Comparison of ENCODE assay signal across 16 cellular contexts in the genomic region with DNA sequence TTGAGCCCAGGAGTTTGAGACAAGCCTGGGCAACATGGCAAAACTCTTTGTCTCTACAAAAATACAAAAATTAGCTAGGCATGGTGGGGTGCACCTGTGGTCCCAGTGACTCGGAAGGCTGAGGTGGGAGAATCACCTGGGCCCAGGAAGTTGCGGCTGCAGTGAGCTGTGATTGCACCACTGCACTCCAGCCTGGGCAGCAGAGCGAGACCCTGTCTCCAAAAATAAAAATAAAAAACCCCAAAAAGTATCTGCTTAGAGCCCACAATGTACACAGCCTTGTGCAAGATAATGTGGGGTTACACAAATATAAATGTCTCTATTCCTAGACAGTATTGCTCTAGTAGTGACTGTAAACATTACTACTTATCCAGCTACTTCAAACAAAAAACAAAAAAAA. TPM values are rescaled to one million over a fixed set of nuclear protein-coding genes. Genes with fewer than 3 reads are reported as not detected.
DNase-seq lines count a peak whose midpoint lies in the region; ATAC-seq, FAIRE-seq and TF ChIP-seq lines count a peak whose summit lies in the region.
"Had no signal": no experiment of that assay in that cellular context is flagged by ENCODE, and none has a peak within 500 bp of the region (broad histone marks: within the 10 kb centered on the region; RNA-seq: fewer than 3 reads in every experiment).

No MANE protein-coding gene starts in this region.

- H3K4me3 Mint-ChIP-seq in activated CD4-positive, alpha-beta memory T cell treated with anti-CD3 and anti-CD28 coated beads for 36 hours = no peak overlapping the region
- H3K4me3 Mint-ChIP-seq: HFFc6, T-cell, WTC11 had no signal

- H3K4me1 Mint-ChIP-seq in activated CD4-positive, alpha-beta memory T cell treated with anti-CD3 and anti-CD28 coated beads for 36 hours (ENCODE audit: low read depth) = peaks cover 55% of the 10 kb centered on the region

- H3K36me3 ChIP-seq in thyroid gland = peaks cover 5 to 19% of the 10 kb centered on the region in 2 donors

- CTCF ChIA-PET in activated CD4-positive, alpha-beta memory T cell treated with anti-CD3 and anti-CD28 coated beads for 36 hours (lab: Charles Lee) = no interaction called here

- FAIRE-seq in GM12891 (lab: Jason Lieb, UNC) = peak; percentile 80
- FAIRE-seq: endometrium had no signal

- TF ChIP-seq POLR2A in GM12891 (IDR thresholded peaks at IDR 0.05; ENCODE audit: low read depth, low read length) (no peak), thyroid gland (IDR thresholded peaks at IDR 0.05) (no peak)

- TF ChIP-seq CTCF in thyroid gland (IDR thresholded peaks at IDR 0.05) = no peak

- H3K27me3 Mint-ChIP-seq in activated CD4-positive, alpha-beta memory T cell treated with anti-CD3 and anti-CD28 coated beads for 36 hours = no peaks in the 10 kb centered on the region
- H3K27me3 Mint-ChIP-seq: T-cell had no signal

- POLR2A ChIA-PET in activated CD4-positive, alpha-beta memory T cell treated with anti-CD3 and anti-CD28 coated beads for 36 hours (lab: Charles Lee) = no interaction called here

- H3K9me3 ChIP-seq in thyroid gland = no peaks in the 10 kb centered on the region
- H3K9me3 ChIP-seq: MG63 had no signal

- H3K27me3 ChIP-seq in thyroid gland = no peaks in the 10 kb centered on the region
- H3K27me3 ChIP-seq: MG63 had no signal

- no peak overlapping the region for H3K27ac ChIP-seq in thyroid gland

- peaks cover 5 to 6% of the 10 kb centered on the region in 2 donors for H3K4me1 ChIP-seq in thyroid gland

- H3K27ac Mint-ChIP-seq in activated CD4-positive, alpha-beta memory T cell treated with anti-CD3 and anti-CD28 coated beads for 36 hours = no peak overlapping the region
- H3K27ac Mint-ChIP-seq: HFFc6, WTC11 had no signal

- DNase-seq in GM12891 (ENCODE audit: insufficient read length, low spot score) (no peak), germinal center (ENCODE audit: low spot score) (peak; percentile 12), thyroid gland (no peak), HK-2 (ENCODE audit: unreplicated experiment) (no peak)
- DNase-seq in activated CD4-positive, alpha-beta memory T cell treated with anti-CD3 and anti-CD28 coated beads for 36 hours = no peak
- DNase-seq: aorta, HFFc6, MG63, NCI-H1694 treated with DMSO at 0.1 percent for 48 hours, T-cell had no signal

- ATAC-seq in GM21360 (IDR thresholded peaks at IDR 0.05; ENCODE audit: unreplicated experiment) (peak; percentile 51), HG03064 (IDR thresholded peaks at IDR 0.05; ENCODE audit: low read depth, unreplicated experiment) (peak; percentile 63)
- ATAC-seq: Right ventricle myocardium inferior, sciatic nerve, T-cell, WTC11 had no signal

- no peak overlapping the region for H3K4me3 ChIP-seq in thyroid gland (replicated peaks in 1 of 3)
- H3K4me3 ChIP-seq: MG63 had no signal

- H3K9me3 Mint-ChIP-seq in activated CD4-positive, alpha-beta memory T cell treated with anti-CD3 and anti-CD28 coated beads for 36 hours = no peaks in the 10 kb centered on the region
- H3K9me3 Mint-ChIP-seq: HFFc6, T-cell, WTC11 had no signal

- WGBS in thyroid gland, 2 donors = 98 to 100% methylated on average over 3 of the region's 3 CpGs

- intact Hi-C loops in activated CD4-positive, alpha-beta memory T cell treated with anti-CD3 and anti-CD28 coated beads for 36 hours (cut with micrococcal nuclease) = no loop called here
- intact Hi-C loops in thyroid gland (cut with DNase I) = no loop called here

- H3K36me3 Mint-ChIP-seq in activated CD4-positive, alpha-beta memory T cell treated with anti-CD3 and anti-CD28 coated beads for 36 hours = peaks cover 48% of the 10 kb centered on the region

TF ChIP-seq in GM12891, 5 proteins besides CTCF, POLR2A, EP300 and RAD21:
- TF ChIP-seq SPI1 (IDR thresholded peaks at IDR 0.05; ENCODE audit: low read depth, low read length) = no peak
- TF ChIP-seq POU2F2 (IDR thresholded peaks at IDR 0.05; ENCODE audit: low read depth, low read length) = no peak
- TF ChIP-seq PAX5 (IDR thresholded peaks at IDR 0.05; ENCODE audit: insufficient read depth, low read length, severe bottlenecking) = peak; percentile 96
- no peak for TF ChIP-seq TAF1 (IDR thresholded peaks at IDR 0.05; ENCODE audit: low read depth, low read length)

RNA-seq across cellular contexts. Expression of a gene that starts 5.9 kb away (rescaled TPM):
- 11.8 TPM for polyA plus RNA-seq in GM12891 (2012; ENCODE audit: low read depth, missing spikeins)
- total RNA-seq in activated CD4-positive, alpha-beta memory T cell treated with anti-CD3 and anti-CD28 coated beads for 36 hours = 10 to 100 TPM; 17.3 to 17.9 TPM
- 10 to 100 TPM; 10.0 to 11.9 (median 10.8) TPM for total RNA-seq in thyroid gland

RNA-seq across cellular contexts. Expression of a gene that starts 6.0 kb away (rescaled TPM):
- 24.5 TPM for polyA plus RNA-seq in GM12891 (2012; ENCODE audit: low read depth, missing spikeins)
- 10 to 100 TPM; 23.8 to 28.3 TPM for total RNA-seq in activated CD4-positive, alpha-beta memory T cell treated with anti-CD3 and anti-CD28 coated beads for 36 hours
- 10 to 100 TPM; 11.9 to 15.7 (median 14.7) TPM for total RNA-seq in thyroid gland
